In genomic region chr2:38682008-38682575, GRCh38 we compare ENCODE assay signal across 22 cellular contexts. TPM values are rescaled to one million over a fixed set of nuclear protein-coding genes. Genes with fewer than 3 reads are reported as not detected.
A peak's percentile ranks its signal among the peaks of the same experiment; 100 is the strongest.
DNase-seq lines count a peak whose midpoint lies in the region; TF ChIP-seq lines count a peak whose summit lies in the region.
"Had no signal": no experiment of that assay in that cellular context is flagged by ENCODE, and none has a peak within 500 bp of the region (broad histone marks: within the 10 kb centered on the region; RNA-seq: fewer than 3 reads in every experiment).

No MANE protein-coding gene starts in this region.

- peak overlapping the region; percentile 94 to 98 (median 97) for H3K27ac Mint-ChIP-seq in CD4-positive, alpha-beta memory T cell

- peaks cover 42 to 88% (median 57%) of the 10 kb centered on the region in 4 donors for H3K4me1 Mint-ChIP-seq in CD4-positive, alpha-beta memory T cell

- intact Hi-C loops in CD4-positive, alpha-beta memory T cell (cut with micrococcal nuclease), result loop anchor here (1.0 to 2.0 kb wide), 6 partner anchors 15 to 101 kb away; partner anchors contain the start of gene GALM

- no peak for TF ChIP-seq POLR2A in Peyer's patch (IDR thresholded peaks at IDR 0.05)

- H3K4me3 Mint-ChIP-seq in CD4-positive, alpha-beta memory T cell, result peak overlapping the region; percentile 78 to 91 (median 85)

- H3K36me3 ChIP-seq in CD4-positive, alpha-beta memory T cell (ENCODE audit: insufficient read depth, low read length), result peaks cover 43% of the 10 kb centered on the region
- H3K36me3 ChIP-seq in Peyer's patch, result peaks cover 0 to 63% (median 0%) of the 10 kb centered on the region in 3 donors
- H3K36me3 ChIP-seq: HAP-1 had no signal

- peaks cover 0 to 2% (median 0%) of the 10 kb centered on the region in 8 donors for H3K9me3 Mint-ChIP-seq in CD4-positive, alpha-beta memory T cell

- H3K27me3 ChIP-seq in CD4-positive, alpha-beta memory T cell (ENCODE audit: insufficient read depth, low read length), result no peaks in the 10 kb centered on the region
- no peaks in the 10 kb centered on the region for H3K27me3 ChIP-seq in Peyer's patch
- H3K27me3 ChIP-seq: gastrocnemius medialis, thyroid gland had no signal

- peak in 2 of 3 experiments; percentile 7 to 13 for DNase-seq in NCI-H1417 (lab: John Stamatoyannopoulos, UW)
- no peak for DNase-seq in NCI-H1417 treated with DMSO at 0.1 percent for 48 hours (lab: John Stamatoyannopoulos, UW)
- peak; percentile 67 to 77 (median 69) for DNase-seq in CD4-positive, alpha-beta memory T cell
- DNase-seq in Peyer's patch, result no peak
- DNase-seq in central memory CD4-positive, alpha-beta T cell, result peak; percentile 71
- no peak for DNase-seq in caudate nucleus (lab: John Stamatoyannopoulos, UW)
- DNase-seq in RWPE1 (ENCODE audit: low spot score), result no peak
- DNase-seq in C1 segment of cervical spinal cord (lab: John Stamatoyannopoulos, UW), result no peak
- DNase-seq: activated gamma-delta T cell treated with Interleukin-2 at 50 U/mL for 16 hours, dermis blood vessel endothelial cell, erythroblast, gastrocnemius medialis, left colon, NCI-H2081 treated with DMSO at 0.1 percent for 48 hours, NCI-H748 treated with DMSO at 0.1 percent for 48 hours, PC-9, thyroid gland had no signal

- TF ChIP-seq CTCF in Peyer's patch (IDR thresholded peaks at IDR 0.05) (no peak), RWPE1 (conservative IDR thresholded peaks at IDR 0.05; ENCODE audit: low read depth) (no peak)

- POLR2A ChIA-PET in CD4-positive, alpha-beta memory T cell (lab: Charles Lee; ENCODE audit: partially characterized antibody), result interaction anchor here (0.7 to 9.7 kb wide), 27 partner anchors 10 to 127 kb away, joined by 3 to 143 read pairs (median 8); partner anchors contain the start of genes GALM, HNRNPLL and SRSF7
- POLR2A ChIA-PET in RWPE1 (lab: Yijun Ruan, JAX; ENCODE audit: low non-redundant PET), result no interaction called here

- peak overlapping the region; percentile 26 to 38 for H3K4me3 ChIP-seq in CD4-positive, alpha-beta memory T cell (ENCODE audit: low read length in 2 of 2)
- H3K4me3 ChIP-seq in Peyer's patch, result no peak overlapping the region
- H3K4me3 ChIP-seq: gastrocnemius medialis, HAP-1, PC-9, SK-N-MC, smooth muscle cell, thyroid gland had no signal

- H3K27me3 Mint-ChIP-seq in CD4-positive, alpha-beta memory T cell, result no peaks in the 10 kb centered on the region

- peaks cover 58 to 71% of the 10 kb centered on the region in 2 donors for H3K36me3 Mint-ChIP-seq in CD4-positive, alpha-beta memory T cell

- H3K9me3 ChIP-seq in CD4-positive, alpha-beta memory T cell (ENCODE audit: control insufficient read depth in 1 of 2, low read length in 2 of 2), result no peaks in the 10 kb centered on the region
- no peaks in the 10 kb centered on the region for H3K9me3 ChIP-seq in Peyer's patch
- H3K9me3 ChIP-seq: gastrocnemius medialis, HAP-1, thyroid gland had no signal

- peaks cover 64% of the 10 kb centered on the region for H3K4me1 ChIP-seq in CD4-positive, alpha-beta memory T cell (ENCODE audit: insufficient read depth, low read length)
- peaks cover 0 to 7% (median 0%) of the 10 kb centered on the region in 4 donors for H3K4me1 ChIP-seq in Peyer's patch
- H3K4me1 ChIP-seq: gastrocnemius medialis, HAP-1, thyroid gland had no signal

- CTCF ChIA-PET in CD4-positive, alpha-beta memory T cell (lab: Charles Lee; ENCODE audit: partially characterized antibody), result interaction anchor here (0.7 to 9.4 kb wide), 38 partner anchors 9 to 139 kb away, joined by 3 to 148 read pairs (median 6); partner anchors contain the start of genes GALM, HNRNPLL and SRSF7
- CTCF ChIA-PET in RWPE1 (lab: Yijun Ruan, JAX), result interaction anchor here (0.5 kb wide), 1 partner anchor 14 kb away, joined by 5 read pairs; no protein-coding TSS in a partner anchor

- H3K27ac ChIP-seq in CD4-positive, alpha-beta memory T cell (ENCODE audit: low read depth, low read length), result peak overlapping the region; percentile 74
- peak overlapping the region in 3 of 4 donors; percentile 39 to 67 (median 49) for H3K27ac ChIP-seq in Peyer's patch
- H3K27ac ChIP-seq in caudate nucleus (ENCODE audit: low read depth, low read length), result no peak overlapping the region
- no peak overlapping the region for H3K27ac ChIP-seq in RWPE1
- H3K27ac ChIP-seq: 22Rv1, gastrocnemius medialis, PC-9, SK-N-MC, thyroid gland had no signal

RNA-seq across cellular contexts. Expression of gene GALM, which starts 16.2 kb away (rescaled TPM):
- 10 to 100 TPM; 35.5 to 35.8 TPM for total RNA-seq in CD4-positive, alpha-beta memory T cell
- polyA plus RNA-seq in CD4-positive, alpha-beta memory T cell, result 10 to 100 TPM; 51.2 to 60.4 TPM
- total RNA-seq in Peyer's patch, result 100 to 1,000 TPM in 1 of 4 donors, 10 to 100 TPM in 3; 68.1 to 118 (median 86.0) TPM
- total RNA-seq: MCF 10A had no signal

Comparison
In these comparisons a context has a peak if more than half of its experiments do, and no peak if none do; other contexts are left out.
1. DNase-seq: peak in NCI-H1417 (2 of 3), CD4-positive, alpha-beta memory T cell (5 of 5) and central memory CD4-positive, alpha-beta T cell (single experiment); none in NCI-H1417 treated with DMSO at 0.1 percent for 48 hours (single experiment), Peyer's patch (0 of 3), caudate nucleus (0 of 61), RWPE1 (single experiment) and C1 segment of cervical spinal cord (0 of 14).
2. H3K27ac ChIP-seq: peak in CD4-positive, alpha-beta memory T cell (single experiment) and Peyer's patch (3 of 4); none in caudate nucleus (single experiment) and RWPE1 (single experiment).
3. H3K4me3 ChIP-seq: peak in CD4-positive, alpha-beta memory T cell (2 of 2); none in Peyer's patch (0 of 4).